In the genomic region with DNA sequence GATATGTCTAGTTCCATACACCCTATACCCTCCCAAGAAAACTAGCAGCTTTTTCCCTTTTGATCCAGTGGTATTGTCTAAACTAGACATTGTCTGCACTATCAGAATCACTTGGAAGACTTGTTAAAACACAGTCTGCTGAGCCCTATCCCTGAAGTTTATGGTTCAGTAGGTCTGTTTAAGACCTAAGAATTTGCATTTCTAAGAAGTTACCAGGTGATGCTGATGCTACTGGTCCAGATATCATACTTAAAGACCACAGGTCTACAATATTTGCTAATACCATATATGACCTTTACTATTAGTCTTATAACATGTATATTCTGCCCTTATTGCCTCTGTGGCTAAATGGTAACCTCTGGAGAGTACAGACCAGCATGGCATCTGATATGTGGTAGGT, we compare ENCODE assay signal across 28 cellular contexts. TPM values are rescaled to one million over a fixed set of nuclear protein-coding genes. Genes with fewer than 3 reads are reported as not detected.
DNase-seq lines count a peak whose midpoint lies in the region; ATAC-seq, FAIRE-seq and TF ChIP-seq lines count a peak whose summit lies in the region.
"Had no signal": no experiment of that assay in that cellular context is flagged by ENCODE, and none has a peak within 500 bp of the region (broad histone marks: within the 10 kb centered on the region; RNA-seq: fewer than 3 reads in every experiment).

No MANE protein-coding gene starts in this region.

- H3K36me3 ChIP-seq in osteoblast (ENCODE audit: insufficient read depth, low read length) (peaks cover 34% of the 10 kb centered on the region), sigmoid colon (peaks cover 0 to 74% (median 15%) of the 10 kb centered on the region in 4 donors)

- no peak for DNase-seq in GM18507 (ENCODE audit: extremely low spot score, insufficient read length, low read depth)
- DNase-seq in T1000 (lab: John Stamatoyannopoulos, UW), result peak; percentile 0
- no peak for DNase-seq in osteoblast (ENCODE audit: insufficient read length, low spot score, missing footprints)
- no peak for DNase-seq in stimulated activated naive B cell treated with anti-CD40 and anti-IgM and Interleukin-4, amounts not matched to agents 10 μg/mL and 1 μg/mL and 100 μg/mL, for 72 hours
- no peak for DNase-seq in sigmoid colon
- no peak for DNase-seq in activated T-cell treated with anti-CD3 and anti-CD28 coated beads, Interleukin-2, amount 50 U/mL, for 24 hours
- DNase-seq: C1 segment of cervical spinal cord; CD4-positive, alpha-beta memory T cell; COR-L47; DMS 273 treated with DMSO at 0.1 percent for 48 hours; DMS79 treated with DMSO at 0.1 percent for 48 hours; GOT3; Kasumi-1; MV-4-11; NCI-H1105 treated with DMSO at 0.1 percent for 48 hours; NCI-H146; NCI-H2029; NCI-H446; NCI-H524 treated with DMSO at 0.1 percent for 48 hours; NCI-H774; SJCRH30; T-helper 2 cell had no signal

- no peak overlapping the region for H3K4me3 Mint-ChIP-seq in stimulated activated naive B cell treated with anti-CD40 and anti-IgM and Interleukin-4, amounts not matched to agents 10 μg/mL and 1 μg/mL and 100 μg/mL, for 72 hours
- no peak overlapping the region for H3K4me3 Mint-ChIP-seq in activated T-cell treated with anti-CD3 and anti-CD28 coated beads, Interleukin-2, amount 50 U/mL, for 24 hours
- H3K4me3 Mint-ChIP-seq: CD4-positive, alpha-beta memory T cell had no signal

- TF ChIP-seq CTCF in osteoblast (IDR thresholded peaks at IDR 0.05; ENCODE audit: extremely low read depth, low read depth, low read length) (no peak), sigmoid colon (IDR thresholded peaks at IDR 0.05) (no peak)

- H3K9me3 ChIP-seq in osteoblast (ENCODE audit: low read depth, low read length) (no peaks in the 10 kb centered on the region), sigmoid colon (no peaks in the 10 kb centered on the region)
- H3K9me3 ChIP-seq: A549, HAP-1, SJCRH30 had no signal

- peaks cover 28% of the 10 kb centered on the region for H3K4me1 ChIP-seq in osteoblast (ENCODE audit: insufficient read depth, low read length)
- H3K4me1 ChIP-seq in sigmoid colon, result no peaks in the 10 kb centered on the region

- H3K4me1 Mint-ChIP-seq in stimulated activated naive B cell treated with anti-CD40 and anti-IgM and Interleukin-4, amounts not matched to agents 10 μg/mL and 1 μg/mL and 100 μg/mL, for 72 hours, result peaks cover 4 to 15% of the 10 kb centered on the region in 2 donors
- peaks cover 25% of the 10 kb centered on the region for H3K4me1 Mint-ChIP-seq in activated T-cell treated with anti-CD3 and anti-CD28 coated beads, Interleukin-2, amount 50 U/mL, for 24 hours (ENCODE audit: low read depth)

- H3K36me3 Mint-ChIP-seq in stimulated activated naive B cell treated with anti-CD40 and anti-IgM and Interleukin-4, amounts not matched to agents 10 μg/mL and 1 μg/mL and 100 μg/mL, for 72 hours, result peaks cover 21 to 44% of the 10 kb centered on the region in 2 donors
- peaks cover 92% of the 10 kb centered on the region for H3K36me3 Mint-ChIP-seq in activated T-cell treated with anti-CD3 and anti-CD28 coated beads, Interleukin-2, amount 50 U/mL, for 24 hours (ENCODE audit: low read depth)

- TF ChIP-seq EP300 in sigmoid colon (IDR thresholded peaks at IDR 0.05), result no peak

- H2AFZ ChIP-seq in osteoblast (ENCODE audit: low read length), result no peak overlapping the region

- H3K9me3 Mint-ChIP-seq in stimulated activated naive B cell treated with anti-CD40 and anti-IgM and Interleukin-4, amounts not matched to agents 10 μg/mL and 1 μg/mL and 100 μg/mL, for 72 hours, result no peaks in the 10 kb centered on the region
- no peaks in the 10 kb centered on the region for H3K9me3 Mint-ChIP-seq in activated T-cell treated with anti-CD3 and anti-CD28 coated beads, Interleukin-2, amount 50 U/mL, for 24 hours
- H3K9me3 Mint-ChIP-seq: CD4-positive, alpha-beta memory T cell had no signal

- ATAC-seq in GM21786 (IDR thresholded peaks at IDR 0.05; ENCODE audit: unreplicated experiment) (peak; percentile 53), HG03045 (IDR thresholded peaks at IDR 0.05; ENCODE audit: unreplicated experiment) (no peak)
- ATAC-seq in stimulated activated naive B cell treated with anti-CD40 and anti-IgM and Interleukin-4, amounts not matched to agents 10 μg/mL and 1 μg/mL and 100 μg/mL, for 72 hours (replicated peaks), result no peak
- ATAC-seq: A549, HepG2, SK-N-SH treated with all-trans-retinoic acid at 6 μM for 48 hours had no signal

- no peaks in the 10 kb centered on the region for H4K20me1 ChIP-seq in osteoblast (ENCODE audit: insufficient read depth, low read length)

- H3K27me3 Mint-ChIP-seq in stimulated activated naive B cell treated with anti-CD40 and anti-IgM and Interleukin-4, amounts not matched to agents 10 μg/mL and 1 μg/mL and 100 μg/mL, for 72 hours, result no peaks in the 10 kb centered on the region
- H3K27me3 Mint-ChIP-seq in activated T-cell treated with anti-CD3 and anti-CD28 coated beads, Interleukin-2, amount 50 U/mL, for 24 hours, result no peaks in the 10 kb centered on the region
- H3K27me3 Mint-ChIP-seq: CD4-positive, alpha-beta memory T cell had no signal

- intact Hi-C loops in sigmoid colon (cut with DNase I), result no loop called here

- H3K4me2 ChIP-seq in osteoblast (ENCODE audit: insufficient read depth, low read length), result no peak overlapping the region
- H3K4me2 ChIP-seq: A549 had no signal

- H3K4me3 ChIP-seq in osteoblast (ENCODE audit: insufficient read depth, low read length) (no peak overlapping the region), sigmoid colon (no peak overlapping the region)
- H3K4me3 ChIP-seq: A549, HAP-1, SJCRH30 had no signal

- H3K27ac ChIP-seq in osteoblast (ENCODE audit: low read depth, low read length), result peak overlapping the region; percentile 71
- H3K27ac ChIP-seq in sigmoid colon, result no peak overlapping the region
- H3K27ac ChIP-seq: A549, SJCRH30 had no signal

- peaks cover 31% of the 10 kb centered on the region for H3K79me2 ChIP-seq in osteoblast (ENCODE audit: insufficient read depth, low read length)

- no peaks in the 10 kb centered on the region for H3K27me3 ChIP-seq in osteoblast (ENCODE audit: insufficient read depth, low read length)
- H3K27me3 ChIP-seq in sigmoid colon, result no peaks in the 10 kb centered on the region
- H3K27me3 ChIP-seq: SJCRH30 had no signal

- peak; percentile 46 for FAIRE-seq in GM18507 (lab: Jason Lieb, UNC)
- FAIRE-seq: HepG2 had no signal

- no peak overlapping the region for H3K27ac Mint-ChIP-seq in stimulated activated naive B cell treated with anti-CD40 and anti-IgM and Interleukin-4, amounts not matched to agents 10 μg/mL and 1 μg/mL and 100 μg/mL, for 72 hours
- H3K27ac Mint-ChIP-seq in activated T-cell treated with anti-CD3 and anti-CD28 coated beads, Interleukin-2, amount 50 U/mL, for 24 hours, result no peak overlapping the region

- no peak for TF ChIP-seq POLR2A in sigmoid colon (IDR thresholded peaks at IDR 0.05)

RNA-seq across cellular contexts. Expression of a gene that starts 23.3 kb away (rescaled TPM):
- 177 and 195 TPM in 2 replicates for total RNA-seq in osteoblast
- total RNA-seq in sigmoid colon, result 100 to 1,000 TPM in 1 of 4 donors, 10 to 100 TPM in 3; 55.8 to 103 (median 71.3) TPM
- 10 to 100 TPM in 1 of 3 donors, 1 to 10 TPM in 2; 7.2 to 20.9 (median 8.8) TPM for polyA plus RNA-seq in sigmoid colon

RNA-seq across cellular contexts. Expression of a gene that starts 23.4 kb away (rescaled TPM):
- total RNA-seq in osteoblast (10.5 and 13.0 TPM in 2 replicates), sigmoid colon (10 to 100 TPM in 2 of 4 donors, 1 to 10 TPM in 2; 6.7 to 13.3 (median 9.9) TPM)
- 1 to 10 TPM in 2 of 3 donors, under 1 TPM in 1; 0.60 to 3.0 (median 1.2) TPM for polyA plus RNA-seq in sigmoid colon
